Comparison of ENCODE assay signal across 16 cellular contexts in genomic region chr11:72330131-72330727, GRCh38.
"Had no signal": no experiment of that assay in that cellular context is flagged by ENCODE, and none has a peak within 500 bp of the region (broad histone marks: within the 10 kb centered on the region; RNA-seq: fewer than 3 reads in every experiment).

No MANE protein-coding gene starts in this region.

- H3K9me3 Mint-ChIP-seq: activated CD4-positive, alpha-beta T cell treated with anti-CD3 and anti-CD28 coated beads, Interleukin-2, amount 10 ng/mL, durations not matched to agents 24 days and 14 days; activated naive CD8-positive, alpha-beta T cell treated with anti-CD3 and anti-CD28 coated beads for 36 hours; activated T-helper 1 cell treated with anti-CD3 and anti-CD28 coated beads, Interleukin-12 subunit alpha, Interleukin-12 subunit beta, Interleukin-2, Interleukin-4 antibody, amounts not matched to agents 30 ng/mL and 10 ng/mL and 1 ng/mL, durations not matched to agents 14 hours and 24 hours and 36 hours; endodermal cell; memory B cell; naive thymus-derived CD8-positive, alpha-beta T cell; WTC11 had no signal

- H3K9me3 ChIP-seq: breast epithelium, gastroesophageal sphincter, sigmoid colon, stomach, testis had no signal

- H3K36me3 Mint-ChIP-seq: WTC11 had no signal

- H3K27ac ChIP-seq: breast epithelium, gastroesophageal sphincter, sigmoid colon, stomach, testis had no signal

- H3K36me3 ChIP-seq: breast epithelium, sigmoid colon had no signal

- H3K27me3 ChIP-seq: breast epithelium, gastroesophageal sphincter, sigmoid colon, stomach, testis had no signal

- H3K27me3 Mint-ChIP-seq: activated CD4-positive, alpha-beta T cell treated with anti-CD3 and anti-CD28 coated beads, Interleukin-2, amount 10 ng/mL, durations not matched to agents 24 days and 14 days; activated naive CD8-positive, alpha-beta T cell treated with anti-CD3 and anti-CD28 coated beads for 36 hours; memory B cell; naive thymus-derived CD8-positive, alpha-beta T cell; T-helper 17 cell had no signal

- H3K4me3 Mint-ChIP-seq: activated CD4-positive, alpha-beta T cell treated with anti-CD3 and anti-CD28 coated beads, Interleukin-2, amount 10 ng/mL, durations not matched to agents 24 days and 14 days; activated naive CD8-positive, alpha-beta T cell treated with anti-CD3 and anti-CD28 coated beads for 36 hours; activated T-helper 1 cell treated with anti-CD3 and anti-CD28 coated beads, Interleukin-12 subunit alpha, Interleukin-12 subunit beta, Interleukin-2, Interleukin-4 antibody, amounts not matched to agents 30 ng/mL and 10 ng/mL and 1 ng/mL, durations not matched to agents 14 hours and 24 hours and 36 hours; endodermal cell; memory B cell; naive thymus-derived CD8-positive, alpha-beta T cell; T-helper 17 cell; WTC11 had no signal

- H3K4me3 ChIP-seq: breast epithelium, gastroesophageal sphincter, sigmoid colon, stomach, testis had no signal

- H3K27ac Mint-ChIP-seq: activated CD4-positive, alpha-beta T cell treated with anti-CD3 and anti-CD28 coated beads, Interleukin-2, amount 10 ng/mL, durations not matched to agents 24 days and 14 days; activated naive CD8-positive, alpha-beta T cell treated with anti-CD3 and anti-CD28 coated beads for 36 hours; activated T-helper 1 cell treated with anti-CD3 and anti-CD28 coated beads, Interleukin-12 subunit alpha, Interleukin-12 subunit beta, Interleukin-2, Interleukin-4 antibody, amounts not matched to agents 30 ng/mL and 10 ng/mL and 1 ng/mL, durations not matched to agents 14 hours and 24 hours and 36 hours; endodermal cell; memory B cell; T-helper 17 cell; WTC11 had no signal

- ATAC-seq: gastroesophageal sphincter; naive thymus-derived CD8-positive, alpha-beta T cell; T-helper 17 cell; WTC11 had no signal

- DNase-seq: activated CD4-positive, alpha-beta T cell treated with anti-CD3 and anti-CD28 coated beads, Interleukin-2, amount 10 ng/mL, durations not matched to agents 24 days and 14 days; activated naive CD8-positive, alpha-beta T cell treated with anti-CD3 and anti-CD28 coated beads for 36 hours; aorta; endodermal cell; erythroblast; naive thymus-derived CD8-positive, alpha-beta T cell; sigmoid colon; stimulated activated CD4-positive, alpha-beta T cell treated with anti-CD3 and anti-CD28 coated beads, Interleukin-2, amount 100 ng/mL, for 24 hours; stomach; T-helper 17 cell; testis had no signal

- H3K4me1 ChIP-seq: breast epithelium, testis had no signal
